In the genomic region with DNA sequence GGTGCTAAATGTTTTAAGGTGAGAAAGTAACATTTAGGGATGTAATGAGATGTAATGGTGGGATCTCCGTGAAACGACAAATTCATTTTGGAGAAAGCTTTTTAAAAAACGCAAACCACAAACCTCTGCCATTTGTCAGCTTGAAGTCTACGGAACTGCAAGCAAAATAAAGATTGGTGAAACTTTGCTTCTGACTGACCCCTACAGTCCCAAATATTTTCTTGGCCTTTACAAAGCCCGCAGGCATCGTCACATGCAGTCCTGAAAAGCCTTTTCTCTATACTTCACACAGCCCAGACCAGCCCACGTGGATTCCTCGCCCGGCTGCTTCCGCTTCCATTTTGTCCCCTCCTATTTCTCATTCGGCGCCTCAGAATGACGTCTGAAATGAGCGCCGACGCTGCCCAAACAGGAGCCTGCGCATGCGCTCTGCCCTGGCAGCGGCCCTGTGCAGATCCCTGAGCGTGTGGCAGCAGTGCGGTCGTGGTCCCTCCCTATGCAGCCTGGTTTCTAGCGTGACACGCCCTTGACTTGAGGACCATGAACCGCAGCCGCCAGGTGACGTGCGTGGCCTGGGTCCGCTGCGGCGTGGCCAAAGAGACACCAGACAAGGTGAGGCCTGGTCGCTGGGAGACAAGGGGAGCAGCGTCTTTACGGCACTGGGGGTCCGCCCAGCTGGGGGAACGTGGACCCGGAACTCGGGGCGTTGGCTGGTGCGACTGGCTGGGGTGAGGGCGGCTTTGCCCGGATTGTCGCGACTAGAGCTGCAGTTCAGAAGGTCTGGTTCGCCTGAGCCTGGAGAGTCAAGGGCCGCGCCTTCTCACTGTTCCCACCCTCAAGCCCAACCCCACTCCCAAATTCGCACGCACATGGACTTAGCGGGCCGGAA, we compare ENCODE assay signal across 8 cellular contexts. TPM values are rescaled to one million over a fixed set of nuclear protein-coding genes. Genes with fewer than 3 reads are reported as not detected.
DNase-seq lines count a peak whose midpoint lies in the region; ATAC-seq and TF ChIP-seq lines count a peak whose summit lies in the region.

TSS of gene PWP1 (plus strand) at position 440 of the 889 bp plus-strand sequence. CDS start at position 541, 101 bp downstream.

- ATAC-seq in GM18873 (IDR thresholded peaks at IDR 0.05; ENCODE audit: low FRiP score, unreplicated experiment) (peak; percentile 65), HG03135 (IDR thresholded peaks at IDR 0.05; ENCODE audit: unreplicated experiment) (peak; percentile 77)

- in situ Hi-C loops in T47D (cut with HindIII; ENCODE audit: low pct_unique_long_range_greater_than_20kb, low sequenced_read_pairs) = no loop called here

- CTCF ChIA-PET in AG04449 (lab: Yijun Ruan, JAX) = interaction anchor here (1.5 to 7.6 kb wide), 3 partner anchors 10 to 200 kb away, joined by 8 to 61 read pairs (median 11); no protein-coding TSS in a partner anchor

- H3K4me3 ChIP-seq in AG04449 (ENCODE audit: low read depth, low read length) (peak within 1 kb of the TSS; percentile 100), iPS-18c (ENCODE audit: insufficient read depth, low read depth, low read length) (peak within 1 kb of the TSS; percentile 100), skeletal muscle tissue (ENCODE audit: low read length in 3 of 3) (peak within 1 kb of the TSS; percentile 95 to 100 (median 97))

- peaks cover 9 to 19% (median 10%) of the 10 kb centered on the region in 3 donors for H3K4me1 ChIP-seq in skeletal muscle tissue (ENCODE audit: control insufficient read depth in 3 of 3, insufficient read depth in 3 of 3, low read length in 3 of 3)

- peaks cover 18 to 23% (median 21%) of the 10 kb centered on the region in 3 donors for H3K36me3 ChIP-seq in skeletal muscle tissue (ENCODE audit: control insufficient read depth in 3 of 3, insufficient read depth in 3 of 3, low read length in 3 of 3)

- DNase-seq in AG04449 (ENCODE audit: low read depth, low spot score) (peak; percentile 63), NCI-H2196 treated with DMSO at 0.1 percent for 48 hours (lab: John Stamatoyannopoulos, UW; ENCODE audit: unreplicated experiment) (peak; percentile 87), T47D (ENCODE audit: low read depth in 1 of 2, low spot score in 1 of 2) (peak; percentile 97 to 98)

- peak within 1 kb of the TSS; percentile 95 to 100 (median 96) for H3K9ac ChIP-seq in skeletal muscle tissue (ENCODE audit: low read depth in 1 of 3, low read length in 3 of 3)

- peaks cover 0 to 5% (median 0%) of the 10 kb centered on the region in 3 donors for H3K27me3 ChIP-seq in skeletal muscle tissue (ENCODE audit: control insufficient read depth in 3 of 3, insufficient read depth in 3 of 3, low read length in 3 of 3)

- POLR2A ChIA-PET in AG04449 (lab: Yijun Ruan, JAX) = interaction anchor here (0.6 kb wide), 1 partner anchor 280 kb away, joined by 4 read pairs; no protein-coding TSS in a partner anchor

- H3K27ac ChIP-seq in VCaP = peak within 1 kb of the TSS; percentile 87
- peak within 1 kb of the TSS; percentile 58 for H3K27ac ChIP-seq in skeletal muscle tissue (ENCODE audit: low read depth, low read length)

- TF ChIP-seq CTCF in AG04449 (IDR thresholded peaks at IDR 0.05; ENCODE audit: insufficient read depth, low read length, missing control alignments) = no peak
- no peak for TF ChIP-seq CTCF in VCaP (conservative IDR thresholded peaks at IDR 0.05)

- H3K9me3 ChIP-seq in iPS-18c (ENCODE audit: control insufficient read depth, insufficient read depth, low read length) = peaks cover 2% of the 10 kb centered on the region
- no peaks in the 10 kb centered on the region for H3K9me3 ChIP-seq in skeletal muscle tissue (ENCODE audit: control insufficient read depth in 3 of 3, low read length in 3 of 3)

RNA-seq across cellular contexts. Expression of gene PWP1, which starts in this region (rescaled TPM):
- total RNA-seq in skeletal muscle tissue = 38.1 TPM

Comparison
In these comparisons a context has a peak if more than half of its experiments do, and no peak if none do; other contexts are left out.
1. Peak in every context shown above with its lines: DNase-seq, ATAC-seq, H3K4me3 ChIP-seq and H3K27ac ChIP-seq.